ENCODE assay signal across 8 cellular contexts in the genomic region with DNA sequence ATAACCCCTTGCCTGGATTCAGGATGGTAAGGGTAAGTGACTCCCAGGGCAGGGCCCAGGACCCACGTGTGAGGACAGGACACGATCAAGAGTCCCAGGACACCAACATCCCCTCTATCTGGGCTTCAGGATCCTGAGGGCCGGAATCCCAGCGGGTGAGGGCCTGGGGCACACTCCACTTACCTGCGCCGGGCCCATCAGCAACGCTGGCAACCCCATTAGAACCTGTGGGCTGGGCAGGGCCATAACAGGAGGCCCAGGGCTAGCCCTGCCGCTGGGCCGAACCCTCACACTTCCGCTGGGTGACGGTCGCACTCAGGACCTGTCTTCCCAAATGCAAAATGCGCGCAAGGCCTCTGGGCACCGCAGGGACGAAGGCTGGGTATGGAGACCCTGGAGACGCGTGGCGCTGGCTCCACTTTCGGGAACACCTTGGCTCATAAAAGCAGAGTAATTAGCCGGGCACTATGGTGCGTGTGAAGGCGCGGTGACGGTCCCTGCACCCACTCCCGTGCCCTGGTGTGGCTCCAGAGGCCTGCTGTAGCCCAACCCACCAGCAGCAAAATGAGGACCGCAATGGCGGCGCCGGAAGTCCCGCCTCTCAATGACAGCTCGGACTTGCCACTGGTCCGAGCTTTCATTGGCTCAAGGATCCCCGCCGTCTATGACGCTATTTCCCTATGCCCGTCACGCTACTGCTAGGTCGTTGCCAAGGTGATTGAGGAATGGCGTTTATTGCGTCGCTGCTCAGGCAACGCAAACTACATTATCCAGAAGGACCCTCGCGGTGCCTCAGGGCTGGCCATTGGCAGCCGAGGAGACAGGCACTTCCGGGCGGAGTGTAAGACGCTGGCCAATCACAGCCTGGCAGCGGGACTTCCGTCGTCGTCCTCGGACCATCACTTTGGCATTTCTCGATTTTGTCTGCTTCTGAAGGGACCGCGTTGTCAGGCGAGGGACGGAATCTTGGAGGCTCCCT. TPM values are rescaled to one million over a fixed set of nuclear protein-coding genes. Genes with fewer than 3 reads are reported as not detected.
DNase-seq lines count a peak whose midpoint lies in the region; FAIRE-seq and TF ChIP-seq lines count a peak whose summit lies in the region.

TSS of gene ZNF132 (minus strand) at position 578 of the 979 bp plus-strand sequence. CDS start at position 246, 332 bp downstream.

- peak within 1 kb of the TSS; percentile 85 to 100 (median 99) for H3K27ac Mint-ChIP-seq in CD8-positive, alpha-beta memory T cell
- peak within 1 kb of the TSS; percentile 97 for H3K27ac Mint-ChIP-seq in T-helper 1 cell treated with Interleukin-12 subunit alpha and Interleukin-12 subunit beta and Interleukin-4 antibody, amounts not matched to agents 30 μg/mL and 1 μg/mL, for 36 hours
- H3K27ac Mint-ChIP-seq in type B pancreatic cell = peak within 1 kb of the TSS; percentile 91

- H3K4me3 ChIP-seq in CD8-positive, alpha-beta memory T cell (ENCODE audit: low read length) = peak within 1 kb of the TSS; percentile 93
- peak within 1 kb of the TSS; percentile 84 for H3K4me3 ChIP-seq in left ventricle myocardium inferior

- peak; percentile 90 to 98 (median 94) for DNase-seq in CD8-positive, alpha-beta memory T cell
- peak; percentile 94 for DNase-seq in GM20000 (ENCODE audit: low spot score)
- DNase-seq in HTR-8/SVneo (ENCODE audit: insufficient read length, low spot score) = peak; percentile 96
- DNase-seq in amniotic stem cell (lab: John Stamatoyannopoulos, UW) = peak; percentile 99
- peak; percentile 97 for DNase-seq in left ventricle myocardium inferior
- DNase-seq in posterior vena cava (ENCODE audit: low spot score) = peak; percentile 99
- DNase-seq in type B pancreatic cell (ENCODE audit: extremely low spot score, unreplicated experiment) = peak; percentile 88

- intact Hi-C loops in left ventricle myocardium inferior (cut with micrococcal nuclease) (no loop called here), posterior vena cava (cut with DNase I) (no loop called here)

- H3K4me1 Mint-ChIP-seq in CD8-positive, alpha-beta memory T cell = peaks cover 26 to 34% (median 30%) of the 10 kb centered on the region in 3 donors
- H3K4me1 Mint-ChIP-seq in T-helper 1 cell treated with Interleukin-12 subunit alpha and Interleukin-12 subunit beta and Interleukin-4 antibody, amounts not matched to agents 30 μg/mL and 1 μg/mL, for 36 hours (ENCODE audit: low read depth) = peaks cover 17% of the 10 kb centered on the region
- peaks cover 12% of the 10 kb centered on the region for H3K4me1 Mint-ChIP-seq in type B pancreatic cell (ENCODE audit: unreplicated experiment)

- peak within 1 kb of the TSS; percentile 80 for H3K27ac ChIP-seq in CD8-positive, alpha-beta memory T cell (ENCODE audit: low read depth, low read length)
- peak within 1 kb of the TSS; percentile 82 for H3K27ac ChIP-seq in left ventricle myocardium inferior (replicated peaks)

- CTCF ChIA-PET in CD8-positive, alpha-beta memory T cell (lab: Charles Lee) = interaction anchor here (1.4 kb wide), 1 partner anchor 12 kb away, joined by 3 read pairs; the partner anchor contains the start of gene ZNF324B

- H3K4me3 Mint-ChIP-seq in CD8-positive, alpha-beta memory T cell = peak within 1 kb of the TSS; percentile 88 to 97 (median 95)
- peak within 1 kb of the TSS; percentile 96 for H3K4me3 Mint-ChIP-seq in T-helper 1 cell treated with Interleukin-12 subunit alpha and Interleukin-12 subunit beta and Interleukin-4 antibody, amounts not matched to agents 30 μg/mL and 1 μg/mL, for 36 hours
- peak within 1 kb of the TSS; percentile 96 for H3K4me3 Mint-ChIP-seq in type B pancreatic cell

- peaks cover 20% of the 10 kb centered on the region for H3K4me1 ChIP-seq in CD8-positive, alpha-beta memory T cell (ENCODE audit: insufficient read depth, low read length)
- peaks cover 28% of the 10 kb centered on the region for H3K4me1 ChIP-seq in left ventricle myocardium inferior

- POLR2A ChIA-PET in CD8-positive, alpha-beta memory T cell (lab: Charles Lee) = interaction anchor here (0.6 to 1.2 kb wide), 6 partner anchors 31 to 523 kb away, joined by 3 to 10 read pairs (median 3); partner anchors contain the start of genes MZF1, ZNF497 and ZNF584

- H3K27me3 ChIP-seq in CD8-positive, alpha-beta memory T cell (ENCODE audit: insufficient read depth, low read length, poor library complexity, severe bottlenecking) = no peaks in the 10 kb centered on the region
- H3K27me3 ChIP-seq in left ventricle myocardium inferior (ENCODE audit: low read depth) = no peaks in the 10 kb centered on the region

- TF ChIP-seq CTCF in GM20000 (IDR thresholded peaks at IDR 0.05; ENCODE audit: extremely low read depth, missing control alignments) = no peak
- TF ChIP-seq CTCF in left ventricle myocardium inferior (IDR thresholded peaks at IDR 0.05; ENCODE audit: borderline replicate concordance) = no peak
- TF ChIP-seq CTCF in type B pancreatic cell (conservative IDR thresholded peaks at IDR 0.05) = no peak

- peaks cover 3 to 50% (median 44%) of the 10 kb centered on the region in 5 donors for H3K9me3 Mint-ChIP-seq in CD8-positive, alpha-beta memory T cell
- peaks cover 66% of the 10 kb centered on the region for H3K9me3 Mint-ChIP-seq in T-helper 1 cell treated with Interleukin-12 subunit alpha and Interleukin-12 subunit beta and Interleukin-4 antibody, amounts not matched to agents 30 μg/mL and 1 μg/mL, for 36 hours
- H3K9me3 Mint-ChIP-seq in type B pancreatic cell = peaks cover 24% of the 10 kb centered on the region

- H3K36me3 Mint-ChIP-seq in CD8-positive, alpha-beta memory T cell = peaks cover 31 to 54% (median 48%) of the 10 kb centered on the region in 3 donors
- H3K36me3 Mint-ChIP-seq in T-helper 1 cell treated with Interleukin-12 subunit alpha and Interleukin-12 subunit beta and Interleukin-4 antibody, amounts not matched to agents 30 μg/mL and 1 μg/mL, for 36 hours (ENCODE audit: low read depth) = peaks cover 47% of the 10 kb centered on the region
- H3K36me3 Mint-ChIP-seq in type B pancreatic cell = peaks cover 48% of the 10 kb centered on the region

- H3K27me3 Mint-ChIP-seq in CD8-positive, alpha-beta memory T cell = peaks cover 4% of the 10 kb centered on the region in 2 donors
- no peaks in the 10 kb centered on the region for H3K27me3 Mint-ChIP-seq in T-helper 1 cell treated with Interleukin-12 subunit alpha and Interleukin-12 subunit beta and Interleukin-4 antibody, amounts not matched to agents 30 μg/mL and 1 μg/mL, for 36 hours (ENCODE audit: low read depth)
- H3K27me3 Mint-ChIP-seq in type B pancreatic cell = peaks cover 16% of the 10 kb centered on the region

- H3K9me3 ChIP-seq in CD8-positive, alpha-beta memory T cell (ENCODE audit: low read length) = peaks cover 33% of the 10 kb centered on the region
- peaks cover 44% of the 10 kb centered on the region for H3K9me3 ChIP-seq in left ventricle myocardium inferior (replicated peaks)

- peak; percentile 98 for FAIRE-seq in HTR-8/SVneo (lab: Jason Lieb, UNC)

- peaks cover 18% of the 10 kb centered on the region for H3K36me3 ChIP-seq in CD8-positive, alpha-beta memory T cell (ENCODE audit: insufficient read depth, low read length)
- H3K36me3 ChIP-seq in left ventricle myocardium inferior = peaks cover 38% of the 10 kb centered on the region

RNA-seq across cellular contexts. Expression of gene ZNF132, which starts in this region (rescaled TPM):
- total RNA-seq in CD8-positive, alpha-beta memory T cell = 1 to 10 TPM; 4.9 to 5.2 TPM
- 0.97 TPM for polyA plus RNA-seq in CD8-positive, alpha-beta memory T cell
- total RNA-seq in left ventricle myocardium inferior (5.7 TPM), posterior vena cava (1 to 10 TPM; 2.9 to 3.8 TPM), type B pancreatic cell (ENCODE audit: low replicate concordance) (2.5 and 6.0 TPM in 2 replicates)

Comparison
In these comparisons a context has a peak if more than half of its experiments do, and no peak if none do; other contexts are left out.
1. Peak in every context shown above with its lines: DNase-seq, H3K4me3 ChIP-seq and H3K27ac ChIP-seq.